ENCODE assay signal across 37 cellular contexts in the genomic region with DNA sequence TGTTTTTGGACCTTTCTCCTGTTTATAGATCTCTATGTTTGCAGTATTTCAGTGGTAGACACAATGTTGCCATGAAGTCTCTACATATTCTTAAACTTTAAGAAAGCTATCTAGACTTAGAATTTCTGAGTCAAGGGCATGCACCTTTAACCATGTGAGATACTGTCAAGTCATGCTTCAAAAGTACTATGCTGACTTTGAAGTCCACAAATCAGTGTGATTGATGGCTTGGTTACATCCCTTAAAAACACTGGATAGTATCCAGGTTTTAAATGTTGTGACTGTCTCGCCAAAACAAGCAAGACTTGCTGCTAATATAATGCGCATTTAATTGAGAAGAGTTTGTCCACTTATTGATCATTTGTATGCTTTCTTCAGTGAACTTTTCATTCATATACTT.
"Had no signal": no experiment of that assay in that cellular context is flagged by ENCODE, and none has a peak within 500 bp of the region (broad histone marks: within the 10 kb centered on the region; RNA-seq: fewer than 3 reads in every experiment).

No MANE protein-coding gene starts in this region.

- H3K4me3 ChIP-seq: adrenal gland, body of pancreas, breast epithelium had no signal

- H3K4me1 ChIP-seq: adrenal gland, body of pancreas had no signal

- H3K36me3 ChIP-seq: adrenal gland, brain microvascular endothelial cell, breast epithelium had no signal

- H3K36me3 Mint-ChIP-seq: activated CD4-positive, alpha-beta memory T cell treated with anti-CD3 and anti-CD28 coated beads for 36 hours; activated naive CD4-positive, alpha-beta T cell treated with anti-CD3 and anti-CD28 coated beads, Interleukin-2, amount 50 U/mL, for 72 hours; activated naive CD8-positive, alpha-beta T cell treated with anti-CD3 and anti-CD28 coated beads for 36 hours had no signal

- H3K27me3 ChIP-seq: adrenal gland, body of pancreas, breast epithelium had no signal

- H3K9me3 ChIP-seq: adrenal gland, body of pancreas, breast epithelium had no signal

- H3K4me1 Mint-ChIP-seq: activated B cell treated with CpG ODN at 0.5 μM for 24 hours; activated naive CD8-positive, alpha-beta T cell treated with anti-CD3 and anti-CD28 coated beads for 36 hours had no signal

- FAIRE-seq: astrocyte, TTC549 had no signal

- DNase-seq: activated B cell treated with CpG ODN at 0.5 μM for 24 hours; activated CD4-positive, alpha-beta memory T cell treated with anti-CD3 and anti-CD28 coated beads for 36 hours; activated CD4-positive, alpha-beta T cell treated with anti-CD3 and anti-CD28 coated beads for 4 hours; activated CD4-positive, alpha-beta T cell treated with anti-CD3 and anti-CD28 coated beads, Interleukin-2, amount 10 ng/mL, durations not matched to agents 24 days and 14 days; activated CD4-positive, alpha-beta T cell treated with anti-CD3 and anti-CD28 coated beads, Interleukin-2, amount 50 U/mL, for 1 hour; activated CD4-positive, alpha-beta T cell treated with anti-CD3 and anti-CD28 coated beads, Interleukin-2, amount 50 U/mL, for 4 hours; activated CD4-positive, CD25-positive, alpha-beta regulatory T cell treated with anti-CD3 and anti-CD28 coated beads, Interleukin-2, amount 50 U/mL, for 72 hours; activated CD8-positive, alpha-beta memory T cell treated with anti-CD3 and anti-CD28 coated beads, Interleukin-2, amount 50 U/mL, for 4 hours; activated CD8-positive, alpha-beta T cell treated with anti-CD3 and anti-CD28 coated beads for 36 hours; activated effector memory CD4-positive, alpha-beta T cell treated with anti-CD3 and anti-CD28 coated beads, Interleukin-2, amount 50 U/mL, for 16 hours; activated gamma-delta T cell treated with Interleukin-2 at 50 U/mL for 16 hours; activated naive CD4-positive, alpha-beta T cell; activated naive CD4-positive, alpha-beta T cell treated with anti-CD3 and anti-CD28 coated beads for 36 hours; activated naive CD4-positive, alpha-beta T cell treated with anti-CD3 and anti-CD28 coated beads, Interleukin-2, amount 50 U/mL, for 16 hours; activated naive CD8-positive, alpha-beta T cell treated with anti-CD3 and anti-CD28 coated beads for 36 hours; activated T-cell treated with anti-CD3 and anti-CD28 coated beads for 4 hours; activated T-cell treated with anti-CD3 and anti-CD28 coated beads, Interleukin-2, amount 50 U/mL, for 1 hour; activated T-cell treated with anti-CD3 and anti-CD28 coated beads, Interleukin-2, amount 50 U/mL, for 4 hours; activated T-cell treated with anti-CD3 and anti-CD28 coated beads, Interleukin-2, amount 50 U/mL, for 72 hours; adrenal gland; amniotic stem cell; aorta; body of pancreas; brain microvascular endothelial cell; central memory CD4-positive, alpha-beta T cell; T-helper 1 cell; T-helper 2 cell; T-helper 9 cell had no signal

- ATAC-seq: activated CD8-positive, alpha-beta T cell treated with anti-CD3 and anti-CD28 coated beads for 36 hours; activated naive CD4-positive, alpha-beta T cell treated with anti-CD3 and anti-CD28 coated beads, Interleukin-2, amount 50 U/mL, for 72 hours; activated T-cell treated with anti-CD3 and anti-CD28 coated beads, Interleukin-2, amount 50 U/mL, for 4 hours; activated T-cell treated with anti-CD3 and anti-CD28 coated beads, Interleukin-2, amount 50 U/mL, for 72 hours; activated T-helper 17 cell treated with anti-CD3 and anti-CD28 coated beads, Interleukin-2, amount 50 U/mL, for 72 hours; body of pancreas had no signal

- H3K27ac ChIP-seq: adrenal gland, body of pancreas, brain microvascular endothelial cell, breast epithelium, VCaP had no signal

- H3K4me3 Mint-ChIP-seq: activated B cell treated with CpG ODN at 0.5 μM for 24 hours; activated CD4-positive, alpha-beta memory T cell treated with anti-CD3 and anti-CD28 coated beads for 36 hours; activated CD4-positive, alpha-beta T cell treated with anti-CD3 and anti-CD28 coated beads, Interleukin-2, amount 10 ng/mL, durations not matched to agents 24 days and 14 days; activated CD8-positive, alpha-beta T cell treated with anti-CD3 and anti-CD28 coated beads for 36 hours; activated naive CD4-positive, alpha-beta T cell treated with anti-CD3 and anti-CD28 coated beads for 36 hours; activated naive CD8-positive, alpha-beta T cell treated with anti-CD3 and anti-CD28 coated beads for 36 hours; activated T-cell treated with anti-CD3 and anti-CD28 coated beads, Interleukin-2, amount 50 U/mL, for 4 hours; activated T-cell treated with anti-CD3 and anti-CD28 coated beads, Interleukin-2, amount 50 U/mL, for 72 hours; activated T-helper 1 cell treated with anti-CD3 and anti-CD28 coated beads, Interleukin-12 subunit alpha, Interleukin-12 subunit beta, Interleukin-2, Interleukin-4 antibody, amounts not matched to agents 30 ng/mL and 10 ng/mL and 1 ng/mL, durations not matched to agents 14 hours and 24 hours and 36 hours; activated T-helper 17 cell treated with anti-CD3 and anti-CD28 coated beads, Interleukin-2, amount 50 U/mL, for 72 hours; T-helper 1 cell treated with Interleukin-12 subunit alpha and Interleukin-12 subunit beta and Interleukin-4 antibody, amounts not matched to agents 30 μg/mL and 1 μg/mL, for 36 hours; T-helper 2 cell treated with Interferon-gamma antibody and Interleukin-4, amounts not matched to agents 5 μg/mL and 100 μg/mL, for 36 hours had no signal

- H3K27ac Mint-ChIP-seq: activated B cell treated with CpG ODN at 0.5 μM for 24 hours; activated CD4-positive, alpha-beta memory T cell treated with anti-CD3 and anti-CD28 coated beads for 36 hours; activated CD4-positive, alpha-beta T cell treated with anti-CD3 and anti-CD28 coated beads, Interleukin-2, amount 10 ng/mL, durations not matched to agents 24 days and 14 days; activated CD8-positive, alpha-beta T cell treated with anti-CD3 and anti-CD28 coated beads for 36 hours; activated naive CD4-positive, alpha-beta T cell treated with anti-CD3 and anti-CD28 coated beads for 36 hours; activated naive CD4-positive, alpha-beta T cell treated with anti-CD3 and anti-CD28 coated beads, Interleukin-2, amount 50 U/mL, for 72 hours; activated naive CD8-positive, alpha-beta T cell treated with anti-CD3 and anti-CD28 coated beads for 36 hours; activated T-cell treated with anti-CD3 and anti-CD28 coated beads, Interleukin-2, amount 50 U/mL, for 72 hours; activated T-helper 1 cell treated with anti-CD3 and anti-CD28 coated beads, Interleukin-12 subunit alpha, Interleukin-12 subunit beta, Interleukin-2, Interleukin-4 antibody, amounts not matched to agents 30 ng/mL and 10 ng/mL and 1 ng/mL, durations not matched to agents 14 hours and 24 hours and 36 hours; activated T-helper 17 cell treated with anti-CD3 and anti-CD28 coated beads, Interleukin-2, amount 50 U/mL, for 72 hours; T-helper 1 cell treated with Interleukin-12 subunit alpha and Interleukin-12 subunit beta and Interleukin-4 antibody, amounts not matched to agents 30 μg/mL and 1 μg/mL, for 36 hours; T-helper 2 cell treated with Interferon-gamma antibody and Interleukin-4, amounts not matched to agents 5 μg/mL and 100 μg/mL, for 36 hours had no signal

- H3K9me3 Mint-ChIP-seq: activated B cell treated with CpG ODN at 0.5 μM for 24 hours; activated CD4-positive, alpha-beta memory T cell treated with anti-CD3 and anti-CD28 coated beads for 36 hours; activated CD4-positive, alpha-beta T cell treated with anti-CD3 and anti-CD28 coated beads, Interleukin-2, amount 10 ng/mL, durations not matched to agents 24 days and 14 days; activated CD8-positive, alpha-beta T cell treated with anti-CD3 and anti-CD28 coated beads for 36 hours; activated naive CD4-positive, alpha-beta T cell treated with anti-CD3 and anti-CD28 coated beads for 36 hours; activated naive CD4-positive, alpha-beta T cell treated with anti-CD3 and anti-CD28 coated beads, Interleukin-2, amount 50 U/mL, for 72 hours; activated naive CD8-positive, alpha-beta T cell treated with anti-CD3 and anti-CD28 coated beads for 36 hours; activated T-cell treated with anti-CD3 and anti-CD28 coated beads, Interleukin-2, amount 50 U/mL, for 4 hours; activated T-cell treated with anti-CD3 and anti-CD28 coated beads, Interleukin-2, amount 50 U/mL, for 72 hours; activated T-helper 1 cell treated with anti-CD3 and anti-CD28 coated beads, Interleukin-12 subunit alpha, Interleukin-12 subunit beta, Interleukin-2, Interleukin-4 antibody, amounts not matched to agents 30 ng/mL and 10 ng/mL and 1 ng/mL, durations not matched to agents 14 hours and 24 hours and 36 hours; activated T-helper 17 cell treated with anti-CD3 and anti-CD28 coated beads, Interleukin-2, amount 50 U/mL, for 72 hours; T-helper 1 cell treated with Interleukin-12 subunit alpha and Interleukin-12 subunit beta and Interleukin-4 antibody, amounts not matched to agents 30 μg/mL and 1 μg/mL, for 36 hours; T-helper 2 cell treated with Interferon-gamma antibody and Interleukin-4, amounts not matched to agents 5 μg/mL and 100 μg/mL, for 36 hours had no signal
